ENCODE assay signal across 8 cellular contexts in the genomic region with DNA sequence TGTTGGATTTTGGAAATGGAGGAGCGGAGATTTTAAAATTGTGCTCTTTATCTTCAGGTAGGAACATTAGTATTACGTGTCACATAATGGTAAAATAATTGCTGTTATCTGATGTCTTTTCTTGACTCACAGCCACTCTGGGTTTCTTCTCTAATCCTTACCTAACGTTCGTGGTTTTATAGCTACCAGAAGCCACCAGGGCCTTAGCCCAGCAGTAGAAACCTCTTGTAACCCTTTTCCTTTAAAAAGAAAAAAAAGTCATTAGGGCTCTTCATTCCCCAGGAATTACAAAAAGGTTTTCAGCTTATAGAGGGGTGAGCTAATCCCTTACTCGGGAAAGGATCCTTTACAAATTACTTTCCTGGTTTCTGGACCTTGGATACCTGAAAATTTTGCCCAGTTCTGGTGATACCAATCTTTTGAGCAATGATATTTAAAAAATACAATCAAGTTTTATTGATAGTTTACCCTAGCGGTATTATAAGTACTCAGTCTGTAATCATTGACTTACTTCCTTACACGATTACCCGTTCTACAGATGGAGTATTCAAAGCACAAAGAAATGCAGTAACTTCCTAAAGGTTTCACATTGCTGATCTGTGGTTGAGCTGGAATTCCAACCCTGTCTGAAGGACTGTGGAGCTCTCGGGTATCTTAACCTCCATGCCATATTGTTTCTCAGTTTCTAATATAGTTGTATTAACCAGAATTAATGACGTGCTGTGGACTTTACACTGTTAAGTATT. TPM values are rescaled to one million over a fixed set of nuclear protein-coding genes. Genes with fewer than 3 reads are reported as not detected.
DNase-seq lines count a peak whose midpoint lies in the region; ATAC-seq, FAIRE-seq and TF ChIP-seq lines count a peak whose summit lies in the region.

No MANE protein-coding gene starts in this region.

- peak overlapping the region; percentile 99 for H3K4me2 ChIP-seq in keratinocyte (ENCODE audit: control insufficient read depth, extremely low read depth, insufficient read depth, low read depth, low read length)

- peak overlapping the region; percentile 93 for H3K9ac ChIP-seq in keratinocyte (ENCODE audit: control insufficient read depth, extremely low read depth, insufficient read depth, low read length)

- peaks cover 6% of the 10 kb centered on the region for H3K4me1 ChIP-seq in HEK293 (ENCODE audit: control insufficient read depth, insufficient read depth, low read length)
- peaks cover 16 to 23% of the 10 kb centered on the region in 2 donors for H3K4me1 ChIP-seq in adrenal gland (replicated peaks in 1 of 2)
- H3K4me1 ChIP-seq in keratinocyte (ENCODE audit: control insufficient read depth, extremely low read depth, insufficient read depth, low read length) = peaks cover 17% of the 10 kb centered on the region

- peak overlapping the region; percentile 92 for H2AFZ ChIP-seq in keratinocyte (ENCODE audit: control insufficient read depth, low read length)

- H3K27ac ChIP-seq in AG04450 (ENCODE audit: low read depth, low read length) (peak overlapping the region; percentile 100), HEK293 (ENCODE audit: extremely low read depth, low read depth, low read length) (peak overlapping the region; percentile 93; the same call in 1 of the 2 replicates), adrenal gland (peak overlapping the region; percentile 98 to 100 (median 99)), keratinocyte (ENCODE audit: control insufficient read depth, insufficient read depth, low read length) (peak overlapping the region; percentile 99)

- H3K9me3 ChIP-seq in AG04450 (ENCODE audit: control insufficient read depth, insufficient read depth, low read length) (no peaks in the 10 kb centered on the region; the same call in 1 of the 2 replicates), HEK293 (ENCODE audit: control insufficient read depth, insufficient read depth, low read depth, low read length) (no peaks in the 10 kb centered on the region), adrenal gland (replicated peaks in 1 of 3) (no peaks in the 10 kb centered on the region), keratinocyte (ENCODE audit: control insufficient read depth, low read depth, low read length) (no peaks in the 10 kb centered on the region)

- peaks cover 7 to 16% of the 10 kb centered on the region in 2 experiments; a peak in 2 of 3 replicates for H3K36me3 ChIP-seq in HEK293 (ENCODE audit: control insufficient read depth in 2 of 2, insufficient read depth in 1 of 2, low read length in 2 of 2)
- peaks cover 0 to 16% of the 10 kb centered on the region in 2 donors for H3K36me3 ChIP-seq in adrenal gland (replicated peaks in 1 of 2)
- no peaks in the 10 kb centered on the region for H3K36me3 ChIP-seq in keratinocyte (ENCODE audit: control insufficient read depth in 2 of 2, extremely low read depth in 1 of 2, insufficient read depth in 2 of 2, low read length in 2 of 2)

- DNase-seq in AG04450 (ENCODE audit: low read depth, low spot score) (no peak), adrenal gland (no peak), keratinocyte (ENCODE audit: low read depth, low spot score) (no peak), stromal cell of bone marrow (ENCODE audit: low read depth) (peak; percentile 10), amniotic stem cell (lab: John Stamatoyannopoulos, UW) (no peak)
- DNase-seq in activated CD8-positive, alpha-beta memory T cell treated with anti-CD3 and anti-CD28 coated beads for 24 hours = no peak

- POLR2A ChIA-PET in AG04450 (lab: Yijun Ruan, JAX) (interaction anchor here (0.5 to 2.9 kb wide), 5 partner anchors 10 to 61 kb away, joined by 3 to 24 read pairs (median 13); no protein-coding TSS in a partner anchor), HEK293 (lab: Yijun Ruan, JAX) (interaction anchor here (0.6 to 1.6 kb wide), 5 partner anchors 9 to 268 kb away, joined by 3 to 4 read pairs (median 3); a partner anchor contains a TSS)

- WGBS in adrenal gland, 4 donors = 31 to 41% (median 36%) methylated on average over 10 of the region's 10 CpGs

- H4K20me1 ChIP-seq in keratinocyte (ENCODE audit: control insufficient read depth, extremely low read depth, insufficient read depth, low read length) = peaks cover 2% of the 10 kb centered on the region

- dilution Hi-C loops in keratinocyte (cut with MboI; ENCODE audit: extremely low pct_ligation_motif_present, low sequenced_read_pairs) = no loop called here

- H3K27me3 ChIP-seq in AG04450 (ENCODE audit: control insufficient read depth, insufficient read depth, low read length) (no peaks in the 10 kb centered on the region), adrenal gland (no peaks in the 10 kb centered on the region), keratinocyte (ENCODE audit: control insufficient read depth, extremely low read depth, insufficient read depth, low read length) (no peaks in the 10 kb centered on the region)

- H3K4me3 ChIP-seq in AG04450 (ENCODE audit: low read depth, low read length) (peak overlapping the region; percentile 100), HEK293 (ENCODE audit: low read depth, low read length) (peak overlapping the region; percentile 98), adrenal gland (peak overlapping the region in 2 of 4 donors; percentile 86 to 92), keratinocyte (ENCODE audit: control insufficient read depth in 2 of 3, extremely low read depth in 1 of 3, insufficient read depth in 2 of 3, low read depth in 1 of 3, low read length in 3 of 3) (peak overlapping the region; percentile 66 to 88 (median 87))

- no peak for TF ChIP-seq CTCF in AG04450 (IDR thresholded peaks at IDR 0.05; ENCODE audit: low read depth, low read length)
- TF ChIP-seq CTCF in HEK293 (tag by site-specific recombination; IDR thresholded peaks at IDR 0.05) = no peak
- no peak for TF ChIP-seq CTCF in adrenal gland (IDR thresholded peaks at IDR 0.05)
- TF ChIP-seq CTCF in keratinocyte (optimal IDR thresholded peaks at IDR 0.05 in 1 of 3, IDR thresholded peaks at IDR 0.05 in 1 of 3, conservative IDR thresholded peaks at IDR 0.05 in 1 of 3; ENCODE audit: extremely low read depth in 1 of 3, insufficient read depth in 2 of 3, low read length in 3 of 3) = no peak

- FAIRE-seq in keratinocyte (lab: Jason Lieb, UNC) = peak; percentile 59

- TF ChIP-seq POLR2A in adrenal gland (IDR thresholded peaks at IDR 0.05) = no peak

- intact Hi-C loops in adrenal gland (cut with DNase I) = no loop called here

- CTCF ChIA-PET in AG04450 (lab: Charles Lee) = interaction anchor here (0.6 to 4.4 kb wide), 8 partner anchors 22 to 463 kb away, joined by 3 to 36 read pairs (median 5); a partner anchor contains a TSS
- CTCF ChIA-PET in HEK293 (lab: Yijun Ruan, JAX) = interaction anchor here (0.6 to 1.9 kb wide), 10 partner anchors 22 to 590 kb away, joined by 3 to 7 read pairs (median 4); no protein-coding TSS in a partner anchor

- no peak for ATAC-seq in GM19455 (IDR thresholded peaks at IDR 0.05; ENCODE audit: unreplicated experiment)

- H3K9me1 ChIP-seq in keratinocyte (ENCODE audit: control insufficient read depth, extremely low read depth, insufficient read depth, low read length) = no peaks in the 10 kb centered on the region

- no peaks in the 10 kb centered on the region for H3K79me2 ChIP-seq in keratinocyte (ENCODE audit: control insufficient read depth, insufficient read depth, low read length)

TF ChIP-seq in HEK293, 187 proteins besides CTCF, POLR2A, EP300 and RAD21 (continues in another document):
- no peak for TF ChIP-seq ZNF548 (tag by site-specific recombination; IDR thresholded peaks at IDR 0.05)
- no peak for TF ChIP-seq ZNF76 (tag by site-specific recombination; IDR thresholded peaks at IDR 0.05; ENCODE audit: borderline replicate concordance, low read depth)

RNA-seq across cellular contexts. Expression of a gene that starts 1.6 kb away (rescaled TPM):
- polyA plus RNA-seq in AG04450 (2011; rRNA removed) = 181 and 196 TPM in 2 replicates
- 108 and 117 TPM in 2 replicates for polyA minus RNA-seq in AG04450 (2011; rRNA and poly(A)+ RNA removed)
- 100 to 1,000 TPM in 3 of 8 donors, 10 to 100 TPM in 5; 71.6 to 146 (median 89.4) TPM for total RNA-seq in adrenal gland
- 100 to 1,000 TPM in 1 of 3 donors, 10 to 100 TPM in 2; 58.2 to 224 (median 58.9) TPM for polyA plus RNA-seq in adrenal gland
- 15.6 to 27.2 TPM (median 24.3 TPM) in 3 replicates for polyA plus RNA-seq in keratinocyte
- 27.0 TPM for polyA plus RNA-seq in keratinocyte (2011; ENCODE audit: low read depth)
- polyA plus RNA-seq in keratinocyte (2011; cell fraction: cytosol; rRNA removed) = 21.6 and 41.0 TPM in 2 replicates
- polyA plus RNA-seq in keratinocyte (2011; cell fraction: nucleus; rRNA removed) = 32.6 and 33.1 TPM in 2 replicates
- 14.1 and 46.3 TPM in 2 replicates for polyA plus RNA-seq in keratinocyte (2012; ENCODE audit: low replicate concordance)
- polyA minus RNA-seq in keratinocyte = 3.3 to 22.5 TPM (median 18.6 TPM) in 3 replicates
- 10.4 TPM for polyA minus RNA-seq in keratinocyte (2011; cell fraction: cytosol; rRNA and poly(A)+ RNA removed)
- 23.6 and 28.6 TPM in 2 replicates for polyA minus RNA-seq in keratinocyte (2011; cell fraction: nucleus; rRNA and poly(A)+ RNA removed)

RNA-seq across cellular contexts. Expression of a gene that starts 35.5 kb away (rescaled TPM):
- polyA plus RNA-seq in AG04450 (2011; rRNA removed) = 7.2 and 8.3 TPM in 2 replicates
- 3.6 and 10.0 TPM in 2 replicates for polyA minus RNA-seq in AG04450 (2011; rRNA and poly(A)+ RNA removed)
- 1 to 10 TPM in 1 of 8 donors, under 1 TPM in 5, not detected in 2; 0.07 to 2.3 (median 0.34) TPM for total RNA-seq in adrenal gland
- polyA plus RNA-seq in adrenal gland = under 1 TPM; 0.07 to 0.56 (median 0.37) TPM
- polyA plus RNA-seq in keratinocyte = 0.03 TPM in 1 of 3 replicates, not detected in the others
- polyA plus RNA-seq in keratinocyte (2011; ENCODE audit: low read depth) = not detected
- 0.06 TPM in 1 of 2 replicates, not detected in the other for polyA plus RNA-seq in keratinocyte (2011; cell fraction: cytosol; rRNA removed)
- not detected in 2 replicates for polyA plus RNA-seq in keratinocyte (2011; cell fraction: nucleus; rRNA removed)
- polyA plus RNA-seq in keratinocyte (2012; ENCODE audit: low replicate concordance) = not detected in 2 replicates
- polyA minus RNA-seq in keratinocyte = 0.16 TPM in 1 of 3 replicates, not detected in the others
- polyA minus RNA-seq in keratinocyte (2011; cell fraction: cytosol; rRNA and poly(A)+ RNA removed) = not detected
- polyA minus RNA-seq in keratinocyte (2011; cell fraction: nucleus; rRNA and poly(A)+ RNA removed) = not detected in 2 replicates

RNA-seq across cellular contexts. Expression of a gene that starts 42.4 kb away (rescaled TPM):
- polyA plus RNA-seq in AG04450 (2011; rRNA removed) (13.0 and 15.3 TPM in 2 replicates), adrenal gland (1 to 10 TPM in 2 of 3 donors, under 1 TPM in 1; 0.37 to 2.2 (median 1.9) TPM), keratinocyte (0.03 to 0.18 TPM (median 0.17 TPM) in 3 replicates)
- polyA minus RNA-seq in AG04450 (2011; rRNA and poly(A)+ RNA removed) = 3.4 and 6.0 TPM in 2 replicates
- total RNA-seq in adrenal gland = 1 to 10 TPM in 2 of 8 donors, under 1 TPM in 5, not detected in 1; 0.35 to 1.8 (median 0.68) TPM
- polyA plus RNA-seq in keratinocyte (2011; ENCODE audit: low read depth) = 0.39 TPM
- 0.13 and 0.34 TPM in 2 replicates for polyA plus RNA-seq in keratinocyte (2011; cell fraction: cytosol; rRNA removed)
- 0.32 and 0.69 TPM in 2 replicates for polyA plus RNA-seq in keratinocyte (2011; cell fraction: nucleus; rRNA removed)
- polyA plus RNA-seq in keratinocyte (2012; ENCODE audit: low replicate concordance) = 0.34 TPM in 1 of 2 replicates, not detected in the other
- 0.99 TPM in 1 of 3 replicates, not detected in the others for polyA minus RNA-seq in keratinocyte
- not detected for polyA minus RNA-seq in keratinocyte (2011; cell fraction: cytosol; rRNA and poly(A)+ RNA removed)
- 1.4 and 1.6 TPM in 2 replicates for polyA minus RNA-seq in keratinocyte (2011; cell fraction: nucleus; rRNA and poly(A)+ RNA removed)
